In genomic region chr3:105518806-105519418, GRCh38 we compare ENCODE assay signal across 8 cellular contexts.
DNase-seq lines count a peak whose midpoint lies in the region; ATAC-seq and TF ChIP-seq lines count a peak whose summit lies in the region.

No MANE protein-coding gene starts in this region.

- H3K9me3 ChIP-seq in iPS DF 6.9 (ENCODE audit: control insufficient read depth, insufficient read depth, low read length) = no peaks in the 10 kb centered on the region

- peaks cover 3% of the 10 kb centered on the region for H3K4me1 Mint-ChIP-seq in activated T-cell treated with anti-CD3 and anti-CD28 coated beads, Interleukin-2, amount 50 U/mL, for 4 hours (ENCODE audit: low read depth)
- H3K4me1 Mint-ChIP-seq in stimulated activated naive B cell treated with anti-CD40 and anti-IgM and Interleukin-4, amounts not matched to agents 10 μg/mL and 1 μg/mL and 100 μg/mL, for 72 hours = peaks cover 0 to 1% of the 10 kb centered on the region in 2 donors

- DNase-seq in activated T-cell treated with anti-CD3 and anti-CD28 coated beads, Interleukin-2, amount 50 U/mL, for 4 hours = no peak
- no peak for DNase-seq in activated T-cell treated with anti-CD3 and anti-CD28 coated beads, Interleukin-2, amount 50 U/mL, for 48 hours
- peak; percentile 74 for DNase-seq in NCI-H82 treated with DMSO at 0.1 percent for 48 hours (lab: John Stamatoyannopoulos, UW; ENCODE audit: unreplicated experiment)
- DNase-seq in astrocyte of the spinal cord (ENCODE audit: low read depth, low spot score) = peak; percentile 81
- DNase-seq in iPS DF 6.9 (ENCODE audit: low read depth, low spot score) = peak; percentile 29
- no peak for DNase-seq in stimulated activated naive B cell treated with anti-CD40 and anti-IgM and Interleukin-4, amounts not matched to agents 10 μg/mL and 1 μg/mL and 100 μg/mL, for 72 hours

- in situ Hi-C loops in astrocyte of the spinal cord (cut with HindIII; ENCODE audit: low sequenced_read_pairs) = no loop called here

- peaks cover 2% of the 10 kb centered on the region; the same call in 1 of the 2 replicates for H3K4me1 ChIP-seq in iPS DF 6.9 (ENCODE audit: control insufficient read depth, insufficient read depth, low read length)

- H3K36me3 Mint-ChIP-seq in activated T-cell treated with anti-CD3 and anti-CD28 coated beads, Interleukin-2, amount 50 U/mL, for 4 hours (ENCODE audit: insufficient read depth) = no peaks in the 10 kb centered on the region
- H3K36me3 Mint-ChIP-seq in stimulated activated naive B cell treated with anti-CD40 and anti-IgM and Interleukin-4, amounts not matched to agents 10 μg/mL and 1 μg/mL and 100 μg/mL, for 72 hours = peaks cover 3% of the 10 kb centered on the region in 2 donors

- H3K36me3 ChIP-seq in iPS DF 6.9 (ENCODE audit: control insufficient read depth, insufficient read depth, low read length) = no peaks in the 10 kb centered on the region

- TF ChIP-seq CTCF in astrocyte of the spinal cord (IDR thresholded peaks at IDR 0.05; ENCODE audit: low read depth, low read length) = peak; percentile 42

- no peak overlapping the region for H3K4me3 Mint-ChIP-seq in activated T-cell treated with anti-CD3 and anti-CD28 coated beads, Interleukin-2, amount 50 U/mL, for 4 hours
- no peak overlapping the region for H3K4me3 Mint-ChIP-seq in stimulated activated naive B cell treated with anti-CD40 and anti-IgM and Interleukin-4, amounts not matched to agents 10 μg/mL and 1 μg/mL and 100 μg/mL, for 72 hours

- no peaks in the 10 kb centered on the region for H3K9me3 Mint-ChIP-seq in activated T-cell treated with anti-CD3 and anti-CD28 coated beads, Interleukin-2, amount 50 U/mL, for 4 hours
- H3K9me3 Mint-ChIP-seq in stimulated activated naive B cell treated with anti-CD40 and anti-IgM and Interleukin-4, amounts not matched to agents 10 μg/mL and 1 μg/mL and 100 μg/mL, for 72 hours = no peaks in the 10 kb centered on the region

- no peak overlapping the region for H3K27ac ChIP-seq in iPS DF 6.9 (ENCODE audit: low read length)

- no peaks in the 10 kb centered on the region for H3K27me3 Mint-ChIP-seq in activated T-cell treated with anti-CD3 and anti-CD28 coated beads, Interleukin-2, amount 50 U/mL, for 4 hours (ENCODE audit: low read depth)
- H3K27me3 Mint-ChIP-seq in stimulated activated naive B cell treated with anti-CD40 and anti-IgM and Interleukin-4, amounts not matched to agents 10 μg/mL and 1 μg/mL and 100 μg/mL, for 72 hours = no peaks in the 10 kb centered on the region

- no peak overlapping the region for H3K27ac Mint-ChIP-seq in stimulated activated naive B cell treated with anti-CD40 and anti-IgM and Interleukin-4, amounts not matched to agents 10 μg/mL and 1 μg/mL and 100 μg/mL, for 72 hours

- H3K27me3 ChIP-seq in iPS DF 6.9 (ENCODE audit: control insufficient read depth, insufficient read depth, low read length) = no peaks in the 10 kb centered on the region

- H3K4me3 ChIP-seq in astrocyte of the spinal cord (ENCODE audit: low read depth, low read length) = no peak overlapping the region
- H3K4me3 ChIP-seq in iPS DF 6.9 (ENCODE audit: low read length) = no peak overlapping the region

- peak; percentile 57 to 67 for ATAC-seq in activated T-cell treated with anti-CD3 and anti-CD28 coated beads, Interleukin-2, amount 50 U/mL, for 4 hours
- ATAC-seq in GM21390 (IDR thresholded peaks at IDR 0.05; ENCODE audit: unreplicated experiment) (peak; percentile 91), HG03571 (IDR thresholded peaks at IDR 0.05; ENCODE audit: unreplicated experiment) (peak; percentile 73)
- peak; percentile 83 to 91 for ATAC-seq in stimulated activated naive B cell treated with anti-CD40 and anti-IgM and Interleukin-4, amounts not matched to agents 10 μg/mL and 1 μg/mL and 100 μg/mL, for 72 hours (replicated peaks)

- no CpG with 5 or more reads among the region's 4 CpGs for WGBS in iPS DF 6.9 (ENCODE audit: insufficient coverage, insufficient read length)

Comparison
In these comparisons a context has a peak if more than half of its experiments do, and no peak if none do; other contexts are left out.
1. DNase-seq: peak in NCI-H82 treated with DMSO at 0.1 percent for 48 hours (single experiment), astrocyte of the spinal cord (single experiment) and iPS DF 6.9 (single experiment); none in activated T-cell treated with anti-CD3 and anti-CD28 coated beads, Interleukin-2, amount 50 U/mL, for 4 hours (single experiment), activated T-cell treated with anti-CD3 and anti-CD28 coated beads, Interleukin-2, amount 50 U/mL, for 48 hours (0 of 2) and stimulated activated naive B cell treated with anti-CD40 and anti-IgM and Interleukin-4, amounts not matched to agents 10 μg/mL and 1 μg/mL and 100 μg/mL, for 72 hours (single experiment).
2. Peak in every context shown above with its lines, with median percentiles within 50 percentile points of each other: ATAC-seq.